Comparison of ENCODE assay signal across 8 cellular contexts in genomic region chr11:116217006-116217405, GRCh38.
DNase-seq lines count a peak whose midpoint lies in the region; ATAC-seq and TF ChIP-seq lines count a peak whose summit lies in the region.
"Had no signal": no experiment of that assay in that cellular context is flagged by ENCODE, and none has a peak within 500 bp of the region (broad histone marks: within the 10 kb centered on the region; RNA-seq: fewer than 3 reads in every experiment).

No MANE protein-coding gene starts in this region.

- H3K27ac Mint-ChIP-seq in WTC11 = no peak overlapping the region
- H3K27ac Mint-ChIP-seq: naive B cell had no signal

- intact Hi-C loops in uterus (cut with DNase I; ENCODE audit: low total_unique reads) = no loop called here

- H3K4me3 Mint-ChIP-seq in WTC11 = no peak overlapping the region
- H3K4me3 Mint-ChIP-seq: naive B cell had no signal

- POLR2A ChIA-PET in WTC11 (lab: Charles Lee) = no interaction called here

- TF ChIP-seq CTCF in HFF-Myc (IDR thresholded peaks at IDR 0.05; ENCODE audit: low read depth, low read length, missing control alignments) (peak; percentile 77), WTC11 (IDR thresholded peaks at IDR 0.05) (peak; percentile 71), uterus (IDR thresholded peaks at IDR 0.05) (peak in 3 of 4 experiments; percentile 20 to 55 (median 49))

- CTCF ChIA-PET in WTC11 (lab: Charles Lee) = interaction anchor here (0.7 to 4.0 kb wide), 47 partner anchors 9 to 524 kb away, joined by 3 to 70 read pairs (median 5); no protein-coding TSS in a partner anchor

- H3K4me3 ChIP-seq in HFF-Myc (replicated peaks; ENCODE audit: low read depth, low read length) (no peak overlapping the region), uterus (no peak overlapping the region)

- H3K27me3 ChIP-seq in uterus = no peaks in the 10 kb centered on the region

- no peaks in the 10 kb centered on the region for H3K27me3 Mint-ChIP-seq in WTC11 (ENCODE audit: low read depth)

- peaks cover 12% of the 10 kb centered on the region for H3K36me3 Mint-ChIP-seq in WTC11
- H3K36me3 Mint-ChIP-seq: naive B cell had no signal

- ATAC-seq in WTC11 (peak; percentile 71), HG03378 (IDR thresholded peaks at IDR 0.05; ENCODE audit: unreplicated experiment) (no peak)

- no peaks in the 10 kb centered on the region for H3K4me1 ChIP-seq in uterus

- H3K9me3 ChIP-seq in uterus = no peaks in the 10 kb centered on the region

- no peak overlapping the region for H3K27ac ChIP-seq in uterus

- H3K4me1 Mint-ChIP-seq in WTC11 = peaks cover 13% of the 10 kb centered on the region
- H3K4me1 Mint-ChIP-seq: naive B cell had no signal

- no peak for TF ChIP-seq POLR2A in uterus (IDR thresholded peaks at IDR 0.05)

- peaks cover 21% of the 10 kb centered on the region for H3K9me3 Mint-ChIP-seq in WTC11

- no peaks in the 10 kb centered on the region for H3K36me3 ChIP-seq in uterus

- peak; percentile 90 for DNase-seq in DMS53 (lab: John Stamatoyannopoulos, UW)
- peak; percentile 1 for DNase-seq in HFF-Myc (ENCODE audit: extremely low read depth, low read depth)
- DNase-seq in WTC11 (ENCODE audit: low spot score) = peak; percentile 75
- DNase-seq in hepatic stellate cell (ENCODE audit: low spot score) = peak; percentile 35
- DNase-seq in uterus = no peak
- DNase-seq in NCI-H187 (lab: John Stamatoyannopoulos, UW) = no peak
- DNase-seq: naive B cell had no signal

TF ChIP-seq in WTC11, 78 proteins besides CTCF, POLR2A, EP300 and RAD21:
- TF ChIP-seq HMGXB4 (CRISPR knock-in tag; IDR thresholded peaks at IDR 0.05) = peak; percentile 51; the same call in 1 of the 2 replicates
- TF ChIP-seq FOXJ3 (CRISPR knock-in tag; IDR thresholded peaks at IDR 0.05; ENCODE audit: borderline replicate concordance) = no peak
- no peak for TF ChIP-seq NFE2L1 (CRISPR knock-in tag; IDR thresholded peaks at IDR 0.05)
TF ChIP-seq in WTC11: peak in this region for 1.

Comparison
In these comparisons a context has a peak if more than half of its experiments do, and no peak if none do; other contexts are left out.
1. DNase-seq: peak in DMS53 (single experiment), HFF-Myc (single experiment), WTC11 (single experiment) and hepatic stellate cell (single experiment); none in uterus (0 of 2) and NCI-H187 (0 of 2).
2. Peak in every context shown above with its lines, with median percentiles within 50 percentile points of each other: CTCF ChIP-seq.